22 cellular contexts compared by ENCODE assay signal in the genomic region with DNA sequence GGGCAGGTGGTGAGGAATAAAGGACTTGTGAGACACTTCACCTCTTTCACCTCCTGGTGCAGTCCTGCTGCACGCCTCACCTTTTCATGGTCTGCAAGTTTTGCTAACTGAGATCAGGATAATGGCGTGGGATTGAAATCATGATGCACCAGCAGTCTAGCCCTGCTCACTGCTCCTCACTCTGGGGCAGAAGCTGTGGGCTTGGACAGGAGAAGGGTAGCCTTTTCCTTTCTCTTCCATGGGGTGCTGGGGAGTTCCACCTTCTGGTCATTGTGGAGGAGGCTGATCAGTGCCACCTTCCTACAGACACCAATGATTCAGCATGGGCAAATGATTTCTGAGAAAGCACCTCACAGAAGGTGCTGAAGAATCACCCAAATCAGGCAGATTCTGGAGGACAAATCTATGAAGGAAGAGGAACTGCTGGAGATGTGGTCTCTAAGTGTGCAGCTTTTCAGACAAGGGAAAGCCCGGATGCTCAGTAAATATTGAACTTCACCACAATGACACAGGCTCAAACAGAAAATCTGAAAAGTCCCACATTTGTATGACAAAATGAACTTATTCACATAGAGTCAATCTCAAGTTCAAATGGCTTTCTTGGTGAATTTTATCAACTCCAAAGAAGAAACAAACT. TPM values are rescaled to one million over a fixed set of nuclear protein-coding genes. Genes with fewer than 3 reads are reported as not detected.
DNase-seq lines count a peak whose midpoint lies in the region; ATAC-seq, FAIRE-seq and TF ChIP-seq lines count a peak whose summit lies in the region.
"Had no signal": no experiment of that assay in that cellular context is flagged by ENCODE, and none has a peak within 500 bp of the region (broad histone marks: within the 10 kb centered on the region; RNA-seq: fewer than 3 reads in every experiment).

No MANE protein-coding gene starts in this region.

- no peak overlapping the region for H3K27ac Mint-ChIP-seq in stimulated activated memory B cell treated with anti-CD40 and anti-IgM and Interleukin-4, amounts not matched to agents 10 μg/mL and 1 μg/mL and 100 μg/mL, for 72 hours
- H3K27ac Mint-ChIP-seq: CD4-positive, alpha-beta T cell; GM23338; T-helper 1 cell treated with Interleukin-12 subunit alpha and Interleukin-12 subunit beta and Interleukin-4 antibody, amounts not matched to agents 30 μg/mL and 1 μg/mL, for 36 hours had no signal

- no peak overlapping the region for H3K4me3 ChIP-seq in ovary
- H3K4me3 ChIP-seq: GM23338 had no signal

- FAIRE-seq in GM12891 (lab: Jason Lieb, UNC): no peak

- no peaks in the 10 kb centered on the region for H3K27me3 Mint-ChIP-seq in stimulated activated memory B cell treated with anti-CD40 and anti-IgM and Interleukin-4, amounts not matched to agents 10 μg/mL and 1 μg/mL and 100 μg/mL, for 72 hours
- H3K27me3 Mint-ChIP-seq: CD4-positive, alpha-beta T cell had no signal

- in situ Hi-C loops in ACHN (cut with HindIII; ENCODE audit: low pct_ligation_motif_present, low pct_unique_long_range_greater_than_20kb, low sequenced_read_pairs): no loop called here

- H3K4me3 Mint-ChIP-seq in stimulated activated memory B cell treated with anti-CD40 and anti-IgM and Interleukin-4, amounts not matched to agents 10 μg/mL and 1 μg/mL and 100 μg/mL, for 72 hours: no peak overlapping the region
- H3K4me3 Mint-ChIP-seq: CD4-positive, alpha-beta T cell; GM23338; T-helper 1 cell treated with Interleukin-12 subunit alpha and Interleukin-12 subunit beta and Interleukin-4 antibody, amounts not matched to agents 30 μg/mL and 1 μg/mL, for 36 hours had no signal

- H3K27me3 ChIP-seq in ovary: no peaks in the 10 kb centered on the region

- peak; percentile 38 for ATAC-seq in HG02759 (IDR thresholded peaks at IDR 0.05; ENCODE audit: unreplicated experiment)
- no peak for ATAC-seq in stimulated activated memory B cell treated with anti-CD40 and anti-IgM and Interleukin-4, amounts not matched to agents 10 μg/mL and 1 μg/mL and 100 μg/mL, for 72 hours
- ATAC-seq: GM23338, HCT116 had no signal

- no peak overlapping the region for H3K27ac ChIP-seq in ovary

- no peak for TF ChIP-seq CTCF in ovary (IDR thresholded peaks at IDR 0.05)

- no peaks in the 10 kb centered on the region for H3K4me1 Mint-ChIP-seq in stimulated activated memory B cell treated with anti-CD40 and anti-IgM and Interleukin-4, amounts not matched to agents 10 μg/mL and 1 μg/mL and 100 μg/mL, for 72 hours
- H3K4me1 Mint-ChIP-seq: GM23338 had no signal

- TF ChIP-seq POLR2A in GM12891 (IDR thresholded peaks at IDR 0.05; ENCODE audit: low read depth, low read length): no peak
- TF ChIP-seq POLR2A in ovary (IDR thresholded peaks at IDR 0.05): no peak

- 87 to 94% (median 91%) methylated on average over 3 of the region's 3 CpGs for WGBS in ovary, 3 donors

- intact Hi-C loops in ovary (cut with DNase I): loop anchor here in 1 of 4 donors (5.0 kb wide), 1 partner anchor 1829 kb away; no protein-coding TSS in a partner anchor

- H3K4me1 ChIP-seq in ovary (ENCODE audit: insufficient read depth): no peaks in the 10 kb centered on the region

- H3K36me3 ChIP-seq in ovary: no peaks in the 10 kb centered on the region

- no peaks in the 10 kb centered on the region for H3K9me3 Mint-ChIP-seq in stimulated activated memory B cell treated with anti-CD40 and anti-IgM and Interleukin-4, amounts not matched to agents 10 μg/mL and 1 μg/mL and 100 μg/mL, for 72 hours

- H3K9me3 ChIP-seq in ovary: no peaks in the 10 kb centered on the region

- H3K36me3 Mint-ChIP-seq in stimulated activated memory B cell treated with anti-CD40 and anti-IgM and Interleukin-4, amounts not matched to agents 10 μg/mL and 1 μg/mL and 100 μg/mL, for 72 hours: no peaks in the 10 kb centered on the region

- no peak for TF ChIP-seq EP300 in ovary (IDR thresholded peaks at IDR 0.05)

- DNase-seq in GM12891 (ENCODE audit: insufficient read length, low spot score) (no peak), NOMO-1 treated with dmso at 0.1 percent for 144 hours (lab: John Stamatoyannopoulos, UW; ENCODE audit: unreplicated experiment) (peak; percentile 25), medulla oblongata (ENCODE audit: extremely low spot score) (peak; percentile 26), ACHN (no peak), A172 (ENCODE audit: low spot score) (no peak), ovary (no peak)
- DNase-seq: CD4-positive, alpha-beta T cell; DMS53; IMR-90; Karpas-422; NCI-H146; NCI-H2081; NCI-H510A; NCI-H82; SHP77 treated with DMSO at 0.1 percent for 48 hours had no signal

TF ChIP-seq in GM12891, 5 proteins besides CTCF, POLR2A, EP300 and RAD21:
- TF ChIP-seq SPI1 (IDR thresholded peaks at IDR 0.05; ENCODE audit: low read depth, low read length): peak; percentile 71
- TF ChIP-seq PAX5 (IDR thresholded peaks at IDR 0.05; ENCODE audit: insufficient read depth, low read length, severe bottlenecking): no peak

RNA-seq across cellular contexts. Expression of a gene that starts 19.7 kb away (rescaled TPM):
- not detected for polyA plus RNA-seq in GM12891 (2012; ENCODE audit: low read depth, missing spikeins)
- total RNA-seq in A172 (2014; rRNA removed; shearing (Covaris generic)): not detected in 2 replicates
- total RNA-seq in ovary: not detected
- polyA plus RNA-seq in ovary: not detected
- total RNA-seq: CD4-positive, alpha-beta T cell; GM23338; HT-29; IMR-90; RPMI7951 had no signal
- polyA plus RNA-seq: GM23338, IMR-90 had no signal

Comparison
In these comparisons a context has a peak if more than half of its experiments do, and no peak if none do; other contexts are left out.
1. DNase-seq: peak in NOMO-1 treated with dmso at 0.1 percent for 144 hours (single experiment) and medulla oblongata (single experiment); none in GM12891 (single experiment), ACHN (single experiment), A172 (single experiment) and ovary (0 of 5).